In the genomic region with DNA sequence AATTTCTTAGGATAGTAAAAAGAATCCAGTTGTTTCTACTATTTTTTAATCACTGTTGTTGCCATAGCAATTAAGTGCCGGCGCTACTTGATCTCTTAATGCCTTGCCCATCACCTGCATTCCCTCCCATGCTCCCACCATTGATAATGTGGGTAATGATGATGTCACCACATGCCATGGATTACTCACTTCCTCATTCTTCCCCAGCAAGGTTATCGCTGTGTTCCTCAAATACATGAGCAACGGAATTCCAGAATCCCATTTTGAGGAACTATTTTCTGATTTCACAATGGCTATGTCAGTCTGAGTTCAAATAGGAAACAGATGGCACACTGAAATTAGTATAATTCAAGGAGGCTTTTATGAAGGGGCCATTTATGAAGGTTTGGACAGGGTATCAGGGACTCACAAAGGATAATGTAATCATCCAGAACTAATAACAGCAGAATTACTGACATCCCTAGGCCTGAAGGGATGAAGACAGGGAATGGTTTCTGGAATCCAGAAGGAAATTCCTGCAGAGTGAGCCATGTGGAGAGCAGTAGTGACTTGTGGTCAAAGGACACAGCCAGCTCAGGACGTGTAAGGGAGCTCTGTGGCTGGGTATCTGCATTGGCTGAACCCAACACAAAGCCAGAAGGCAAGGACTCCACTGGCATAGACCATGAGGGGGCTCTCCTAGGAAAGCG, we compare ENCODE assay signal across 8 cellular contexts. TPM values are rescaled to one million over a fixed set of nuclear protein-coding genes. Genes with fewer than 3 reads are reported as not detected.
A peak's percentile ranks its signal among the peaks of the same experiment; 100 is the strongest.
DNase-seq lines count a peak whose midpoint lies in the region; ATAC-seq and TF ChIP-seq lines count a peak whose summit lies in the region.
"Not testable (repeated sequence)": the region's sequence is repeated elsewhere in the genome, so short reads cannot be mapped to it uniquely, and the experiment has no call there.

No MANE protein-coding gene starts in this region.

- not testable (repeated sequence) for H3K4me1 ChIP-seq in GM23338 (ENCODE audit: insufficient read depth)
- peaks cover 53% of the 10 kb centered on the region for H3K4me1 ChIP-seq in SJSA1 (replicated peaks)

- H3K4me3 ChIP-seq in GM23338; MG63; SJSA1; fibroblast of mammary gland (ENCODE audit: control insufficient read depth, low read depth, low read length): not testable (repeated sequence)

- peak; percentile 56 for DNase-seq in AG09319 (ENCODE audit: extremely low read depth, low read depth)
- peak; percentile 51 for DNase-seq in GM23338 (ENCODE audit: low spot score)
- DNase-seq in MG63 = peak; percentile 79
- peak; percentile 96 to 97 for DNase-seq in SJSA1 (ENCODE audit: low read depth in 1 of 2, low spot score in 2 of 2)
- peak; percentile 90 for DNase-seq in fibroblast of mammary gland (ENCODE audit: low read depth)
- DNase-seq in kidney glomerular epithelial cell (lab: John Stamatoyannopoulos, UW) = peak; percentile 87
- DNase-seq in pulmonary artery endothelial cell (ENCODE audit: low read depth, low spot score) = peak; percentile 96

- TF ChIP-seq CTCF in AG09319 (IDR thresholded peaks at IDR 0.05; ENCODE audit: low read depth, low read length); GM23338 (conservative IDR thresholded peaks at IDR 0.05; ENCODE audit: low read depth in 2 of 2); brain (conservative IDR thresholded peaks at IDR 0.05); fibroblast of mammary gland (conservative IDR thresholded peaks at IDR 0.05; ENCODE audit: control insufficient read depth, insufficient read depth, low read depth, low read length): not testable (repeated sequence)

- H3F3A ChIP-seq in GM23338 (replicated peaks; ENCODE audit: low read depth) = not testable (repeated sequence)

- not testable (repeated sequence) for H3K4me3 Mint-ChIP-seq in GM23338, brain

- H3K4me1 Mint-ChIP-seq in GM23338 = peaks cover 13% of the 10 kb centered on the region
- peaks cover 15% of the 10 kb centered on the region for H3K4me1 Mint-ChIP-seq in brain

- H3K4me2 ChIP-seq in GM23338 = not testable (repeated sequence)

- ATAC-seq in GM23338 = peak; percentile 68

- H3K27me3 ChIP-seq in GM23338 (ENCODE audit: insufficient read depth); MG63; SJSA1 (replicated peaks): not testable (repeated sequence)

- H3K9me3 ChIP-seq in MG63; SJSA1 (replicated peaks): not testable (repeated sequence)

- not testable (repeated sequence) for H3K27ac ChIP-seq in GM23338 (ENCODE audit: low read depth)
- H3K27ac ChIP-seq in SJSA1 = peak overlapping the region; percentile 100

- not testable (repeated sequence) for H3K36me3 ChIP-seq in GM23338 (ENCODE audit: insufficient read depth); MG63; SJSA1

- H3K27ac Mint-ChIP-seq in GM23338 (peak overlapping the region; percentile 51; the same call in 1 of the 2 replicates), brain (peak overlapping the region in 3 of 5 experiments; percentile 8 to 79 (median 50))

- not testable (repeated sequence) for H2AFZ ChIP-seq in GM23338

- H3K9me2 ChIP-seq in GM23338 (ENCODE audit: insufficient read depth) = peaks cover 13% of the 10 kb centered on the region

- not testable (repeated sequence) for H3K27me3 Mint-ChIP-seq in GM23338 (ENCODE audit: insufficient read depth, low read depth, poor library complexity); brain

- H3K79me2 ChIP-seq in GM23338 (replicated peaks; ENCODE audit: insufficient read depth) = not testable (repeated sequence)

- H3K36me3 Mint-ChIP-seq in GM23338 (ENCODE audit: low read depth); brain: not testable (repeated sequence)

- not testable (repeated sequence) for H4K20me1 ChIP-seq in GM23338 (replicated peaks; ENCODE audit: insufficient read depth)

- not testable (repeated sequence) for H3K9me3 Mint-ChIP-seq in GM23338, brain

TF ChIP-seq in GM23338, 12 proteins besides CTCF, POLR2A, EP300 and RAD21:
- peak; percentile 57; the same call in 1 of the 2 replicates for TF ChIP-seq CREB1 (CRISPR knock-in tag; IDR thresholded peaks at IDR 0.05; ENCODE audit: low read depth)

RNA-seq across cellular contexts. Expression of gene HYI, which starts 18.9 kb away (rescaled TPM):
- total RNA-seq in GM23338 (2014; rRNA removed; shearing (Covaris generic)) = 13.2 and 18.9 TPM in 2 replicates
- polyA plus RNA-seq in GM23338 (2016; fragmentation: Nextera tagmentation; extraction: Ambion mirVana) (13.5 and 14.3 TPM in 2 replicates), brain (ENCODE audit: insufficient read depth, low read depth, low replicate concordance) (69.2 TPM)
- total RNA-seq in MG63 (2014; rRNA removed; shearing (Covaris generic); ENCODE audit: low replicate concordance) = 12.1 and 16.7 TPM in 2 replicates
- total RNA-seq in SJSA1 (2014; rRNA removed; shearing (Covaris generic)) = 44.3 and 47.2 TPM in 2 replicates
- total RNA-seq in pulmonary artery endothelial cell = 133 and 149 TPM in 2 replicates

RNA-seq across cellular contexts. Expression of gene PTPRF, which starts 58.1 kb away (rescaled TPM):
- total RNA-seq in GM23338 (2014; rRNA removed; shearing (Covaris generic)) = 154 and 173 TPM in 2 replicates
- polyA plus RNA-seq in GM23338 (2016; fragmentation: Nextera tagmentation; extraction: Ambion mirVana) (48.7 and 52.4 TPM in 2 replicates), brain (ENCODE audit: insufficient read depth, low read depth, low replicate concordance) (147 TPM)
- 28.5 and 33.0 TPM in 2 replicates for total RNA-seq in MG63 (2014; rRNA removed; shearing (Covaris generic); ENCODE audit: low replicate concordance)
- total RNA-seq in SJSA1 (2014; rRNA removed; shearing (Covaris generic)) = 11.0 and 11.5 TPM in 2 replicates
- total RNA-seq in pulmonary artery endothelial cell = 152 and 171 TPM in 2 replicates
